In genomic region chr11:62340269-62340901, GRCh38 we compare ENCODE assay signal across 8 cellular contexts. TPM values are rescaled to one million over a fixed set of nuclear protein-coding genes. Genes with fewer than 3 reads are reported as not detected.
DNase-seq lines count a peak whose midpoint lies in the region; ATAC-seq and TF ChIP-seq lines count a peak whose summit lies in the region.

No MANE protein-coding gene starts in this region.

- ATAC-seq in naive B cell (ENCODE audit: low read depth in 2 of 2) (peak; percentile 48 to 52), GM19467 (IDR thresholded peaks at IDR 0.05; ENCODE audit: unreplicated experiment) (no peak)
- ATAC-seq in stimulated activated naive CD8-positive, alpha-beta T cell treated with anti-CD3 and anti-CD28 coated beads, Interleukin-15, amount 100 ng/mL, for 72 hours: peak; percentile 66

- H3K9me3 Mint-ChIP-seq in endothelial cell (ENCODE audit: unreplicated experiment) (no peaks in the 10 kb centered on the region), naive B cell (no peaks in the 10 kb centered on the region)
- no peaks in the 10 kb centered on the region for H3K9me3 Mint-ChIP-seq in stimulated activated naive CD8-positive, alpha-beta T cell treated with anti-CD3 and anti-CD28 coated beads, Interleukin-15, amount 100 ng/mL, for 72 hours

- H3K36me3 Mint-ChIP-seq in endothelial cell (ENCODE audit: low read depth, unreplicated experiment): peaks cover 7% of the 10 kb centered on the region
- no peaks in the 10 kb centered on the region for H3K36me3 Mint-ChIP-seq in naive B cell

- H3K27ac Mint-ChIP-seq in endothelial cell (ENCODE audit: unreplicated experiment) (peak overlapping the region; percentile 52), naive B cell (no peak overlapping the region)
- H3K27ac Mint-ChIP-seq in stimulated activated naive CD8-positive, alpha-beta T cell treated with anti-CD3 and anti-CD28 coated beads, Interleukin-15, amount 100 ng/mL, for 72 hours: no peak overlapping the region

- no peak overlapping the region for H3K4me3 Mint-ChIP-seq in endothelial cell (ENCODE audit: unreplicated experiment)
- peak overlapping the region in 4 of 8 donors; percentile 30 to 50 (median 36) for H3K4me3 Mint-ChIP-seq in naive B cell
- no peak overlapping the region for H3K4me3 Mint-ChIP-seq in stimulated activated naive CD8-positive, alpha-beta T cell treated with anti-CD3 and anti-CD28 coated beads, Interleukin-15, amount 100 ng/mL, for 72 hours

- peaks cover 3% of the 10 kb centered on the region for H3K27me3 Mint-ChIP-seq in endothelial cell (ENCODE audit: unreplicated experiment)
- H3K27me3 Mint-ChIP-seq in naive B cell: peaks cover 4 to 19% (median 14%) of the 10 kb centered on the region in 3 donors
- H3K27me3 Mint-ChIP-seq in stimulated activated naive CD8-positive, alpha-beta T cell treated with anti-CD3 and anti-CD28 coated beads, Interleukin-15, amount 100 ng/mL, for 72 hours: peaks cover 13% of the 10 kb centered on the region

- TF ChIP-seq CTCF in endothelial cell (IDR thresholded peaks at IDR 0.05; ENCODE audit: unreplicated experiment): peak; percentile 37

- DNase-seq in NCI-H82 (lab: John Stamatoyannopoulos, UW) (peak; percentile 50), NCI-H82 treated with DMSO at 0.1 percent for 48 hours (lab: John Stamatoyannopoulos, UW; ENCODE audit: unreplicated experiment) (no peak), NCI-H446 treated with DMSO at 0.1 percent for 48 hours (lab: John Stamatoyannopoulos, UW) (peak; percentile 23), endothelial cell (ENCODE audit: low spot score) (peak; percentile 50), naive B cell (peak; percentile 44)
- DNase-seq in activated CD8-positive, alpha-beta memory T cell treated with anti-CD3 and anti-CD28 coated beads for 4 hours (ENCODE audit: low read depth in 2 of 2): peak; percentile 23 to 38
- DNase-seq in stimulated activated naive CD8-positive, alpha-beta T cell treated with anti-CD3 and anti-CD28 coated beads, Interleukin-15, amount 100 ng/mL, for 72 hours: peak; percentile 44 to 54

- H3K4me1 Mint-ChIP-seq in endothelial cell (ENCODE audit: unreplicated experiment) (peaks cover 12% of the 10 kb centered on the region), naive B cell (peaks cover 13 to 37% (median 30%) of the 10 kb centered on the region in 3 donors)
- H3K4me1 Mint-ChIP-seq in stimulated activated naive CD8-positive, alpha-beta T cell treated with anti-CD3 and anti-CD28 coated beads, Interleukin-15, amount 100 ng/mL, for 72 hours: peaks cover 29% of the 10 kb centered on the region

RNA-seq across cellular contexts. Expression of gene ASRGL1, which starts 3.1 kb away (rescaled TPM):
- 9.3 TPM for total RNA-seq in endothelial cell (ENCODE audit: unreplicated experiment)
- 1 to 10 TPM in 4 of 6 donors, under 1 TPM in 1, not detected in 1; 0.57 to 3.1 (median 1.2) TPM for polyA plus RNA-seq in naive B cell (ENCODE audit: low read depth in 6 of 6)

RNA-seq across cellular contexts. Expression of gene SCGB1D4, which starts 41.5 kb away (rescaled TPM):
- total RNA-seq in endothelial cell (ENCODE audit: unreplicated experiment): not detected
- not detected for polyA plus RNA-seq in naive B cell (ENCODE audit: low read depth in 6 of 6)
